In genomic region chr2:25376750-25377621, GRCh38 we compare ENCODE assay signal across 8 cellular contexts. TPM values are rescaled to one million over a fixed set of nuclear protein-coding genes. Genes with fewer than 3 reads are reported as not detected.
DNase-seq lines count a peak whose midpoint lies in the region; ATAC-seq, FAIRE-seq and TF ChIP-seq lines count a peak whose summit lies in the region.

No MANE protein-coding gene starts in this region.

- H3K27me3 ChIP-seq in adrenal gland (no peaks in the 10 kb centered on the region), psoas muscle (ENCODE audit: insufficient read depth in 3 of 3, low read length in 2 of 3) (no peaks in the 10 kb centered on the region)

- WGBS in adrenal gland, 4 donors = 19 to 33% (median 22%) methylated on average over 35 to 52 of the region's 52 CpGs
- WGBS in psoas muscle, 3 donors = 19 to 20% (median 19%) methylated on average over 46 to 52 of the region's 52 CpGs

- H3K9me3 ChIP-seq in adrenal gland (replicated peaks in 1 of 3) = no peaks in the 10 kb centered on the region
- no peaks in the 10 kb centered on the region for H3K9me3 ChIP-seq in psoas muscle

- DNase-seq in NCI-H1436 (lab: John Stamatoyannopoulos, UW) (peak; percentile 89), SW480 (ENCODE audit: low spot score) (peak; percentile 88), adrenal gland (peak; percentile 78 to 88 (median 86)), left cardiac atrium (peak; percentile 86), psoas muscle (peak; percentile 86 to 94), urothelium cell line (ENCODE audit: low spot score) (peak; percentile 98)

- H3K4me1 ChIP-seq in adrenal gland (replicated peaks in 1 of 2) = peaks cover 0 to 26% of the 10 kb centered on the region in 2 donors
- H3K4me1 ChIP-seq in psoas muscle = peaks cover 40% of the 10 kb centered on the region

- intact Hi-C loops in adrenal gland (cut with DNase I) (loop anchor here (5.0 kb wide), 2 partner anchors 35 to 145 kb away; partner anchors contain the start of gene DNMT3A (in 2 of the 2)), left cardiac atrium (cut with DNase I) (loop anchor here in 1 of 2 donors (10.0 kb wide), 1 partner anchor 298 kb away; the partner anchor contains the start of gene DTNB), psoas muscle (cut with DNase I) (loop anchor here (5.0 to 10.0 kb wide), 3 partner anchors 35 to 148 kb away; partner anchors contain the start of gene DNMT3A (in 1 of the 2))

- H3K36me3 ChIP-seq in adrenal gland (replicated peaks in 1 of 2) (no peaks in the 10 kb centered on the region), psoas muscle (ENCODE audit: insufficient read depth in 1 of 2, low read depth in 1 of 2) (no peaks in the 10 kb centered on the region)

- H3K27ac ChIP-seq in adrenal gland (no peak overlapping the region), psoas muscle (peak overlapping the region; percentile 53)

- TF ChIP-seq CTCF in adrenal gland (IDR thresholded peaks at IDR 0.05) = peak; percentile 58 to 98 (median 74)
- peak; percentile 98 for TF ChIP-seq CTCF in psoas muscle (IDR thresholded peaks at IDR 0.05)

- TF ChIP-seq POLR2A in GM15510 (IDR thresholded peaks at IDR 0.05; ENCODE audit: borderline replicate concordance, extremely low read depth, insufficient read length) = peak; percentile 37
- no peak for TF ChIP-seq POLR2A in adrenal gland (IDR thresholded peaks at IDR 0.05)

- FAIRE-seq in urothelium cell line (lab: Jason Lieb, UNC) = peak; percentile 91

- ATAC-seq in HG02870 (IDR thresholded peaks at IDR 0.05; ENCODE audit: unreplicated experiment) = peak; percentile 87
- peak; percentile 99 to 100 for ATAC-seq in left cardiac atrium
- ATAC-seq in psoas muscle = peak; percentile 88 to 94 (median 92)

- H3K4me3 ChIP-seq in adrenal gland (peak overlapping the region in 1 of 4 donors; percentile 16), psoas muscle (peak overlapping the region; percentile 53)

RNA-seq across cellular contexts. Expression of gene DNMT3A, which starts 35.3 kb away (rescaled TPM):
- total RNA-seq in adrenal gland = 10 to 100 TPM; 10.6 to 53.4 (median 26.1) TPM
- polyA plus RNA-seq in adrenal gland = 10 to 100 TPM; 12.1 to 26.0 (median 17.3) TPM
- 10 to 100 TPM; 18.4 to 19.1 TPM for total RNA-seq in left cardiac atrium
- 10 to 100 TPM; 20.6 to 26.2 (median 21.7) TPM for total RNA-seq in psoas muscle
- 1 to 10 TPM; 7.1 to 9.9 (median 8.4) TPM for polyA plus RNA-seq in psoas muscle
